ENCODE assay signal across 8 cellular contexts in the genomic region with DNA sequence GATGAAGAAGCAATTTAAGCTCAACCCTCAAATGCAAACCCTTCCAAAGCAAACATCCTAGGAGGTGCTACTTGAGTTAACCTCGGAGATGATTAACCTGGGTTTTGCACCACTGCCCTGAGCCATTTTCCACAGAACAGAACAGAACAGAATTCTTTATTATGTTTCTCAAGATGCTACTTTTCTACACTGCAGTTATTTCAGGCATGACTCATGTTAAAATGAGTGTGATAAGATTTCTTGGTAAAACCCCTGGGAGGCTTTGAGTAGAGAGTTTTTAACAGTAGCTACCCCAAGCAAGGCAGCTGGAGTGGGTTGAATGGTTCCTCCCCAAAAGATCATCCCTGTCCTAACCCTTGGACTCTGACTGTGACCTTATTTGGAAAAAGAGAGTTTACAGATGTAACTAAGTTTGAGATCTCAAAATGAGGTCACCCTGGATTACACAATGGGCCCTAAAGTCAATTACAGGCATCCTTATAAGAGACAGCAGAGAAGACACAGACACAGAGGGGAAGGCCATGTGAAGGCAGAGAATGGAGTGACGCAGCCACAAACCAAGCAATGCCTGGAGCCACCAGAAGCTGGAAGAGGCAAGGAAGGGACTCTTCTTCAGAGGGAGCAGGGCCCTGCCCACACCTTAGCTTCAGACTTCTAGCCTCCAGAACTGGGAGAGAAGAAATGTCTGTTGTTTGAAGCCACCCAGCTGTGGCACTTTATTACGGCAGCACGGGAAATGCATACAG.
DNase-seq lines count a peak whose midpoint lies in the region; ATAC-seq and TF ChIP-seq lines count a peak whose summit lies in the region.

No MANE protein-coding gene starts in this region.

- peak overlapping the region; percentile 73 for H3K27ac Mint-ChIP-seq in progenitor cell of endocrine pancreas

- peaks cover 11% of the 10 kb centered on the region for H3K9me3 Mint-ChIP-seq in progenitor cell of endocrine pancreas (ENCODE audit: low read depth)

- no peaks in the 10 kb centered on the region for H3K27me3 ChIP-seq in esophagus (ENCODE audit: control insufficient read depth in 1 of 2, insufficient read depth in 2 of 2, low read length in 2 of 2)

- peaks cover 48% of the 10 kb centered on the region for H3K4me1 Mint-ChIP-seq in progenitor cell of endocrine pancreas (ENCODE audit: low read depth)

- H3K9me3 ChIP-seq in esophagus (ENCODE audit: control insufficient read depth in 2 of 2, insufficient read depth in 1 of 2, low read depth in 1 of 2, low read length in 1 of 2) = no peaks in the 10 kb centered on the region

- H3K36me3 ChIP-seq in esophagus (ENCODE audit: control insufficient read depth in 2 of 2, insufficient read depth in 2 of 2, low read length in 1 of 2) = no peaks in the 10 kb centered on the region

- H3K4me3 Mint-ChIP-seq in progenitor cell of endocrine pancreas (ENCODE audit: low read depth) = no peak overlapping the region

- H3K4me3 ChIP-seq in esophagus (ENCODE audit: low read depth in 1 of 2, low read length in 2 of 2) = no peak overlapping the region

- peak overlapping the region; percentile 45 to 47 for H3K27ac ChIP-seq in esophagus (ENCODE audit: low read depth in 2 of 2, low read length in 1 of 2)

- no peaks in the 10 kb centered on the region for H3K27me3 Mint-ChIP-seq in progenitor cell of endocrine pancreas

- WGBS in esophagus, 2 donors = 77 to 79% methylated on average over 4 of the region's 4 CpGs

- no peak for TF ChIP-seq CTCF in progenitor cell of endocrine pancreas (IDR thresholded peaks at IDR 0.05; ENCODE audit: unreplicated experiment)

- ATAC-seq in HG03469 (IDR thresholded peaks at IDR 0.05; ENCODE audit: unreplicated experiment) = no peak

- H3K4me1 ChIP-seq in esophagus (ENCODE audit: control insufficient read depth in 2 of 2, insufficient read depth in 2 of 2, low read length in 1 of 2) = peaks cover 4 to 5% of the 10 kb centered on the region in 2 donors

- peaks cover 2% of the 10 kb centered on the region for H3K36me3 Mint-ChIP-seq in progenitor cell of endocrine pancreas (ENCODE audit: insufficient read depth)

- DNase-seq in EL = peak; percentile 80
- peak; percentile 98 for DNase-seq in OCI-M1 (lab: John Stamatoyannopoulos, UW)
- DNase-seq in progenitor cell of endocrine pancreas (ENCODE audit: low spot score, unreplicated experiment) = no peak
- DNase-seq in NCI-H82 treated with DMSO at 0.1 percent for 48 hours (lab: John Stamatoyannopoulos, UW; ENCODE audit: unreplicated experiment) = no peak
- no peak for DNase-seq in OCI-M2 (lab: John Stamatoyannopoulos, UW; ENCODE audit: unreplicated experiment)
- no peak for DNase-seq in NCI-H446 (lab: John Stamatoyannopoulos, UW)

Comparison
In these comparisons a context has a peak if more than half of its experiments do, and no peak if none do; other contexts are left out.
1. DNase-seq: peak in EL (single experiment) and OCI-M1 (single experiment); none in progenitor cell of endocrine pancreas (single experiment), NCI-H82 treated with DMSO at 0.1 percent for 48 hours (single experiment), OCI-M2 (single experiment) and NCI-H446 (0 of 2).